ENCODE assay signal across 8 cellular contexts in the genomic region with DNA sequence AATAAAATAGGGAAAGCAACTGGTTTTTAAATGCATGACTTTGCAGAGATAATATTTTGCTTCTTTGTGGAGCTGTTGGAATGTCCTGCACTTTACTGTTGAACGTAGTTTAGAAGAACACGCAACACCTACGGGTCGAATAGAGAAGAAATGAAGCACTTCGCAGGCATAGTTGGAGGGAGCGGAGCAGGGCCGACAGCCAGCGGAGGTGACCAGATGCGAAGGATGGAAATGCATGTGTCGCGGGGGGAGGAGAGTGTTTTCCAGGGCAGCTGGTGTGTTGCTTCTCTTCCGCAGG. TPM values are rescaled to one million over a fixed set of nuclear protein-coding genes. Genes with fewer than 3 reads are reported as not detected.
DNase-seq lines count a peak whose midpoint lies in the region; ATAC-seq and FAIRE-seq lines count a peak whose summit lies in the region.

No MANE protein-coding gene starts in this region.

- H3K9ac ChIP-seq in iPS-18a (ENCODE audit: low read length): peak overlapping the region; percentile 83

- H3K27me3 ChIP-seq in iPS-18a (ENCODE audit: control insufficient read depth, insufficient read depth, low read length): peaks cover 14% of the 10 kb centered on the region
- no peaks in the 10 kb centered on the region for H3K27me3 ChIP-seq in small intestine (ENCODE audit: control insufficient read depth in 2 of 2, insufficient read depth in 2 of 2, low read length in 2 of 2)

- peaks cover 28% of the 10 kb centered on the region for H3K36me3 Mint-ChIP-seq in activated naive CD8-positive, alpha-beta T cell treated with anti-CD3 and anti-CD28 coated beads for 36 hours

- FAIRE-seq in small intestine (lab: Jason Lieb, UNC): no peak

- H3K4me3 Mint-ChIP-seq in activated naive CD8-positive, alpha-beta T cell treated with anti-CD3 and anti-CD28 coated beads for 36 hours: peak overlapping the region; percentile 89

- peak overlapping the region; percentile 82 for H3K27ac Mint-ChIP-seq in activated naive CD8-positive, alpha-beta T cell treated with anti-CD3 and anti-CD28 coated beads for 36 hours

- peaks cover 1% of the 10 kb centered on the region for H3K36me3 ChIP-seq in iPS-18a (ENCODE audit: control insufficient read depth, low read depth, low read length)
- peaks cover 0 to 2% of the 10 kb centered on the region in 2 donors for H3K36me3 ChIP-seq in small intestine (ENCODE audit: control insufficient read depth in 2 of 2, insufficient read depth in 2 of 2, low read length in 2 of 2)

- no peak overlapping the region for H3K27ac ChIP-seq in iPS-18a (ENCODE audit: low read length)
- H3K27ac ChIP-seq in small intestine (ENCODE audit: low read depth in 1 of 2, low read length in 1 of 2): peak overlapping the region; percentile 99

- H3K4me3 ChIP-seq in iPS-18a (ENCODE audit: low read length) (peak overlapping the region; percentile 96), small intestine (ENCODE audit: low read depth in 1 of 2, low read length in 2 of 2) (peak overlapping the region; percentile 96 to 97)

- WGBS in small intestine, 3 donors: 0 to 2% (median 2%) methylated on average over 12 of the region's 12 CpGs

- no peaks in the 10 kb centered on the region for H3K9me3 ChIP-seq in iPS-18a (ENCODE audit: control insufficient read depth, low read depth, low read length)
- H3K9me3 ChIP-seq in small intestine (ENCODE audit: control insufficient read depth, low read depth): no peaks in the 10 kb centered on the region

- H3K9me3 Mint-ChIP-seq in activated naive CD8-positive, alpha-beta T cell treated with anti-CD3 and anti-CD28 coated beads for 36 hours: no peaks in the 10 kb centered on the region

- peaks cover 19% of the 10 kb centered on the region for H3K4me1 ChIP-seq in iPS-18a (ENCODE audit: control insufficient read depth, low read depth, low read length)
- H3K4me1 ChIP-seq in small intestine (ENCODE audit: control insufficient read depth in 2 of 2, insufficient read depth in 1 of 2, low read depth in 1 of 2, low read length in 1 of 2): peaks cover 11 to 15% of the 10 kb centered on the region in 2 donors

- no peak for ATAC-seq in HG03457 (IDR thresholded peaks at IDR 0.05; ENCODE audit: unreplicated experiment)
- ATAC-seq in HG03439 (IDR thresholded peaks at IDR 0.05; ENCODE audit: unreplicated experiment): no peak

- peaks cover 43% of the 10 kb centered on the region for H3K4me1 Mint-ChIP-seq in activated naive CD8-positive, alpha-beta T cell treated with anti-CD3 and anti-CD28 coated beads for 36 hours

- no peaks in the 10 kb centered on the region for H3K27me3 Mint-ChIP-seq in activated naive CD8-positive, alpha-beta T cell treated with anti-CD3 and anti-CD28 coated beads for 36 hours

- DNase-seq in EL: peak; percentile 27
- peak; percentile 27 for DNase-seq in NCI-H1694 (lab: John Stamatoyannopoulos, UW)
- DNase-seq in activated naive CD8-positive, alpha-beta T cell treated with anti-CD3 and anti-CD28 coated beads for 36 hours: no peak
- DNase-seq in small intestine: peak; percentile 37
- no peak for DNase-seq in DMS153 (lab: John Stamatoyannopoulos, UW)

RNA-seq across cellular contexts. Expression of gene CEBPG, which starts 0.8 kb away (rescaled TPM):
- 10 to 100 TPM; 30.1 to 30.9 TPM for total RNA-seq in activated naive CD8-positive, alpha-beta T cell treated with anti-CD3 and anti-CD28 coated beads for 36 hours
- polyA plus RNA-seq in small intestine: 10 to 100 TPM; 48.6 to 68.4 (median 67.1) TPM

Comparison
In these comparisons a context has a peak if more than half of its experiments do, and no peak if none do; other contexts are left out.
1. DNase-seq: peak in EL (single experiment), NCI-H1694 (single experiment) and small intestine (single experiment); none in activated naive CD8-positive, alpha-beta T cell treated with anti-CD3 and anti-CD28 coated beads for 36 hours (single experiment) and DMS153 (single experiment).